In the genomic region with DNA sequence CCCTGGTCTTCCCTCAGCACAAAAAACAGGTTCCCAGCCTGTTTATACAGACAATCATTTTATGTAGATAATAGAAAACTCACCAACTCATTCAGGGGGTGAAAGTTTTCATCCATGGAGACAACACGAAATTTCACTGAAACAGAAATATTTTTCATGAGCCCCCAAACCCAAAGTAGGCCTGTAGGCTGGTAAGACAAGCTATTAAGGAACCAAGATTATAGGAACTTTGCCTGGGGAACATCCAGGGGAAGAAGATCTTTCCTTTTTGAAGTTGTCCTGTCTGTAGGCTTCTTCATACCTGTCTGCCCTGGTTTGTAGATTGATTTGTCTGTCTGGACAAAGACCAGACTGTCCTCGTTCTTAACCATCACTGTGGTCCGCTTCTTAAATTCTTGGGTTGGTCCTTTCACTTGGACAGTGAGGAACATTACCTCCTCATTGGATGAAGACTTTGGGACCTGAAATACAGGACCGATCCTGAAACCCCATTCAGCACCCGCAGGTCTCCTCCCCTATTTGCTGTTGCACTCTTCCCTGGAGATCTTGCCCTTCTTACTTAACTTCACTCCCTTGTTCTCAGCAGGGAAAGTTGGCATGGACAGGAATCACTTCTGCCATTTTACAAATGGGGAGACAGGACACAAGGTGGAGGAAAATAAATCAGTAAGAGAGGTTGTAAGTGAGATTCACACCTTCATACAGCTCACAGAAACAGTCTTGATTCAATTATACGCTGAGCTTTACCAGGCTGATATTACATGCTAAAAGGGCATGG, we compare ENCODE assay signal across 19 cellular contexts. TPM values are rescaled to one million over a fixed set of nuclear protein-coding genes. Genes with fewer than 3 reads are reported as not detected.
DNase-seq lines count a peak whose midpoint lies in the region; ATAC-seq and TF ChIP-seq lines count a peak whose summit lies in the region.
"Had no signal": no experiment of that assay in that cellular context is flagged by ENCODE, and none has a peak within 500 bp of the region (broad histone marks: within the 10 kb centered on the region; RNA-seq: fewer than 3 reads in every experiment).

No MANE protein-coding gene starts in this region.

- H3K4me1 Mint-ChIP-seq in natural killer cell, result peaks cover 8 to 17% of the 10 kb centered on the region in 2 donors
- peaks cover 18 to 22% of the 10 kb centered on the region in 2 donors for H3K4me1 Mint-ChIP-seq in natural killer cell treated with Interleukin-12 subunit alpha and Interleukin-12 subunit beta and Interleukin-15 and Interleukin-18, amount 100 ng/mL, for 72 hours (ENCODE audit: low read depth in 2 of 2)

- no peak for DNase-seq in natural killer cell
- no peak for DNase-seq in natural killer cell treated with Interleukin-12 subunit alpha and Interleukin-12 subunit beta and Interleukin-15 and Interleukin-18, amount 100 ng/mL, for 72 hours (ENCODE audit: low spot score)
- no peak for DNase-seq in lower lobe of right lung
- no peak for DNase-seq in NCI-H774 (lab: John Stamatoyannopoulos, UW)
- DNase-seq: ACHN, AML-193, DMS 273 treated with DMSO at 0.1 percent for 48 hours, GDM1, NCI-H1105 treated with DMSO at 0.1 percent for 48 hours, NCI-H1694 treated with DMSO at 0.1 percent for 48 hours, NCI-H526 treated with DMSO at 0.1 percent for 48 hours had no signal

- no peak overlapping the region for H3K9ac ChIP-seq in subcutaneous abdominal adipose tissue (ENCODE audit: low read length in 5 of 5)

- H3K36me3 Mint-ChIP-seq in natural killer cell, result no peaks in the 10 kb centered on the region
- no peaks in the 10 kb centered on the region for H3K36me3 Mint-ChIP-seq in natural killer cell treated with Interleukin-12 subunit alpha and Interleukin-12 subunit beta and Interleukin-15 and Interleukin-18, amount 100 ng/mL, for 72 hours
- H3K36me3 Mint-ChIP-seq: CD14-positive monocyte had no signal

- no peaks in the 10 kb centered on the region for H3K9me3 Mint-ChIP-seq in natural killer cell
- no peaks in the 10 kb centered on the region for H3K9me3 Mint-ChIP-seq in natural killer cell treated with Interleukin-12 subunit alpha and Interleukin-12 subunit beta and Interleukin-15 and Interleukin-18, amount 100 ng/mL, for 72 hours

- H3K27ac Mint-ChIP-seq in natural killer cell, result peak overlapping the region; percentile 9 to 10
- H3K27ac Mint-ChIP-seq in natural killer cell treated with Interleukin-12 subunit alpha and Interleukin-12 subunit beta and Interleukin-15 and Interleukin-18, amount 100 ng/mL, for 72 hours, result no peak overlapping the region
- H3K27ac Mint-ChIP-seq: CD14-positive monocyte had no signal

- no peaks in the 10 kb centered on the region for H3K27me3 Mint-ChIP-seq in natural killer cell (ENCODE audit: low read depth in 2 of 2)
- H3K27me3 Mint-ChIP-seq in natural killer cell treated with Interleukin-12 subunit alpha and Interleukin-12 subunit beta and Interleukin-15 and Interleukin-18, amount 100 ng/mL, for 72 hours, result no peaks in the 10 kb centered on the region

- H3K9me3 ChIP-seq in lower lobe of right lung, result no peaks in the 10 kb centered on the region
- H3K9me3 ChIP-seq in subcutaneous abdominal adipose tissue (ENCODE audit: control insufficient read depth in 5 of 5, low read length in 5 of 5), result no peaks in the 10 kb centered on the region
- H3K9me3 ChIP-seq: HAP-1 had no signal

- TF ChIP-seq CTCF in natural killer cell (IDR thresholded peaks at IDR 0.05) (no peak), lower lobe of right lung (IDR thresholded peaks at IDR 0.05) (no peak)

- H3K27ac ChIP-seq in lower lobe of right lung, result no peak overlapping the region
- H3K27ac ChIP-seq in subcutaneous abdominal adipose tissue (ENCODE audit: low read depth, low read length), result peak overlapping the region; percentile 38
- H3K27ac ChIP-seq: HL-60 had no signal

- H3K4me3 Mint-ChIP-seq in natural killer cell, result no peak overlapping the region
- H3K4me3 Mint-ChIP-seq in natural killer cell treated with Interleukin-12 subunit alpha and Interleukin-12 subunit beta and Interleukin-15 and Interleukin-18, amount 100 ng/mL, for 72 hours, result no peak overlapping the region
- H3K4me3 Mint-ChIP-seq: CD14-positive monocyte had no signal

- H3K4me1 ChIP-seq in lower lobe of right lung (peaks cover 14% of the 10 kb centered on the region), subcutaneous abdominal adipose tissue (ENCODE audit: control insufficient read depth in 5 of 5, insufficient read depth in 5 of 5, low read length in 5 of 5) (peaks cover 0 to 39% (median 15%) of the 10 kb centered on the region in 5 donors)

- ATAC-seq in natural killer cell (no peak), lower lobe of right lung (no peak), HG02642 (IDR thresholded peaks at IDR 0.05; ENCODE audit: poor library complexity, unreplicated experiment) (no peak)
- no peak for ATAC-seq in natural killer cell treated with Interleukin-12 subunit alpha and Interleukin-12 subunit beta and Interleukin-15 and Interleukin-18, amount 100 ng/mL, for 72 hours
- ATAC-seq in activated CD4-positive, CD25-positive, alpha-beta regulatory T cell treated with anti-CD3 and anti-CD28 coated beads, Interleukin-2, amount 50 U/mL, for 24 hours, result no peak
- ATAC-seq: GM12878 had no signal

- peak overlapping the region; percentile 49 for H3K4me3 ChIP-seq in lower lobe of right lung
- peak overlapping the region in 4 of 5 donors; percentile 3 to 85 (median 68) for H3K4me3 ChIP-seq in subcutaneous abdominal adipose tissue (ENCODE audit: low read depth in 1 of 5, low read length in 5 of 5)
- H3K4me3 ChIP-seq: GM12878, HAP-1 had no signal

- H3K27me3 ChIP-seq in lower lobe of right lung (ENCODE audit: low read depth) (no peaks in the 10 kb centered on the region), subcutaneous abdominal adipose tissue (ENCODE audit: control insufficient read depth in 5 of 5, insufficient read depth in 4 of 5, low read length in 5 of 5) (no peaks in the 10 kb centered on the region)

- intact Hi-C loops in natural killer cell (cut with micrococcal nuclease), result no loop called here
- intact Hi-C loops in lower lobe of right lung (cut with DNase I), result no loop called here

- H3K36me3 ChIP-seq in lower lobe of right lung (peaks cover 47% of the 10 kb centered on the region), subcutaneous abdominal adipose tissue (ENCODE audit: control insufficient read depth in 5 of 5, insufficient read depth in 5 of 5, low read length in 5 of 5) (peaks cover 0 to 34% (median 26%) of the 10 kb centered on the region in 5 donors)
- H3K36me3 ChIP-seq: HAP-1 had no signal

RNA-seq across cellular contexts. Expression of a gene that starts 3.5 kb away (rescaled TPM):
- under 1 TPM in 1 of 3 donors, not detected in 2; 0.08 TPM for total RNA-seq in natural killer cell
- under 1 TPM in 1 of 2 donors, not detected in 1; 0.59 TPM for total RNA-seq in natural killer cell treated with Interleukin-12 subunit alpha and Interleukin-12 subunit beta and Interleukin-15 and Interleukin-18, amount 100 ng/mL, for 72 hours
- 1,832 TPM for total RNA-seq in lower lobe of right lung
- total RNA-seq: OCI-LY7 had no signal

Comparison
In these comparisons a context has a peak if more than half of its experiments do, and no peak if none do; other contexts are left out.
1. H3K27ac Mint-ChIP-seq: peak in natural killer cell (2 of 2); none in natural killer cell treated with Interleukin-12 subunit alpha and Interleukin-12 subunit beta and Interleukin-15 and Interleukin-18, amount 100 ng/mL, for 72 hours (0 of 2).
2. RNA of a gene that starts 3.5 kb away (total RNA-seq): 1,832 TPM in lower lobe of right lung (single experiment); 0.59 TPM in natural killer cell treated with Interleukin-12 subunit alpha and Interleukin-12 subunit beta and Interleukin-15 and Interleukin-18, amount 100 ng/mL, for 72 hours and 0.08 TPM in natural killer cell; every median in the first group is over 1,000 times any median in the second.